1 cellular context compared by ENCODE assay signal in the genomic region with DNA sequence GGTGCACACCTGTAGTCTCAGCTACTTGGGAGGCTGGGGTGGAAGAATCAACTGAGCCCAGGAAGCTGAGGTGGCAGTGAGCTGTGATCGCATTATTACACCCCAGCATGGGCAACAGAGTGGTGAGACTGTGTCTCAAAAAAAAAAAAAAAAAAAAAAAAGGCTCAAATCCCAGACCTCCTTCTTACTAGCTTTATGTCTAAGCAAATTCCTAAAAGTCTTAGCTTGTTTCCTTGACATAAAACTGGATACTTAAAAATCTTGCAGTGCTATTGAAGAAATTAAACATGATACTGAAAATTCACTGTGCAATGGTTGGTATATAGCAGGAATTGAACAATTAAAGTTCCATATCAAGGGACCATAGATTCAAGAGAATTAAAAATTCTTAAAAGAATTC.
A peak's percentile ranks its signal among the peaks of the same experiment; 100 is the strongest.
TF ChIP-seq lines count a peak whose summit lies in the region.

No MANE protein-coding gene starts in this region.

TF ChIP-seq in SK-N-SH, 30 proteins besides CTCF, POLR2A, EP300 and RAD21:
- TF ChIP-seq SIN3A (IDR thresholded peaks at IDR 0.05; ENCODE audit: borderline replicate concordance, low read depth, low read length): no peak
- no peak for TF ChIP-seq NFIC (IDR thresholded peaks at IDR 0.05; ENCODE audit: borderline replicate concordance)
- no peak for TF ChIP-seq EZH2phosphoT487 (IDR thresholded peaks at IDR 0.05; ENCODE audit: borderline replicate concordance, low read depth)
- TF ChIP-seq SMC3 (IDR thresholded peaks at IDR 0.05; ENCODE audit: low read depth, low read length): no peak
- TF ChIP-seq TEAD4 (IDR thresholded peaks at IDR 0.05; ENCODE audit: borderline replicate concordance, insufficient read depth): no peak
- TF ChIP-seq TCF12 (IDR thresholded peaks at IDR 0.05): peak; percentile 13; the same call in 1 of the 2 replicates
- TF ChIP-seq, protein P1, sequence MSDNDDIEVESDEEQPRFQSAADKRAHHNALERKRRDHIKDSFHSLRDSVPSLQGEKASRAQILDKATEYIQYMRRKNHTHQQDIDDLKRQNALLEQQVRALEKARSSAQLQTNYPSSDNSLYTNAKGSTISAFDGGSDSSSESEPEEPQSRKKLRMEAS (IDR thresholded peaks at IDR 0.05; ENCODE audit: low read depth): no peak
- no peak for TF ChIP-seq MXI1 (IDR thresholded peaks at IDR 0.05; ENCODE audit: low read depth, low read length)
